12 cellular contexts compared by ENCODE assay signal in genomic region chr2:235640900-235641299, GRCh38.
A peak's percentile ranks its signal among the peaks of the same experiment; 100 is the strongest.
DNase-seq lines count a peak whose midpoint lies in the region; ATAC-seq and TF ChIP-seq lines count a peak whose summit lies in the region.
"Had no signal": no experiment of that assay in that cellular context is flagged by ENCODE, and none has a peak within 500 bp of the region (broad histone marks: within the 10 kb centered on the region; RNA-seq: fewer than 3 reads in every experiment).

No MANE protein-coding gene starts in this region.

- no peaks in the 10 kb centered on the region for H4K20me1 ChIP-seq in mammary epithelial cell (ENCODE audit: insufficient read depth, low read length)

- H3K9me3 ChIP-seq in mammary epithelial cell (replicated peaks; ENCODE audit: insufficient read depth, low read length) (no peaks in the 10 kb centered on the region), tibial nerve (no peaks in the 10 kb centered on the region)
- H3K9me3 ChIP-seq: HAP-1 had no signal

- no peak overlapping the region for H3K27ac Mint-ChIP-seq in activated CD8-positive, alpha-beta memory T cell treated with anti-CD3 and anti-CD28 coated beads, Interleukin-2, amount 10 ng/mL, durations not matched to agents 7 days and 5 days

- in situ Hi-C loops in mammary epithelial cell (cut with MboI; ENCODE audit: low sequenced_read_pairs in 2 of 2): no loop called here

- no peaks in the 10 kb centered on the region for H3K36me3 Mint-ChIP-seq in activated CD8-positive, alpha-beta memory T cell treated with anti-CD3 and anti-CD28 coated beads, Interleukin-2, amount 10 ng/mL, durations not matched to agents 7 days and 5 days

- intact Hi-C loops in mammary epithelial cell (cut with micrococcal nuclease): loop anchor here (5.0 kb wide), 1 partner anchor 44 kb away; no protein-coding TSS in a partner anchor

- no peak for ATAC-seq in activated CD8-positive, alpha-beta memory T cell treated with anti-CD3 and anti-CD28 coated beads, Interleukin-2, amount 10 ng/mL, durations not matched to agents 7 days and 5 days
- ATAC-seq in GM21390 (IDR thresholded peaks at IDR 0.05; ENCODE audit: unreplicated experiment): no peak

- BruUV-seq in mammary epithelial cell (replicated peaks; lab: Mats Ljungman, UMichigan): no TSS peak

- H3K9me3 Mint-ChIP-seq in activated CD8-positive, alpha-beta memory T cell treated with anti-CD3 and anti-CD28 coated beads, Interleukin-2, amount 10 ng/mL, durations not matched to agents 7 days and 5 days (ENCODE audit: low read depth): no peaks in the 10 kb centered on the region

- H3K27ac ChIP-seq in mammary epithelial cell (ENCODE audit: insufficient read depth, low read depth, low read length): no peak overlapping the region
- H3K27ac ChIP-seq in tibial nerve: peak overlapping the region; percentile 74 to 94 (median 83)

- CTCF ChIA-PET in mammary epithelial cell (lab: Charles Lee; ENCODE audit: low non-redundant PET): no interaction called here
- CTCF ChIA-PET in activated CD8-positive, alpha-beta memory T cell treated with anti-CD3 and anti-CD28 coated beads, Interleukin-2, amount 10 ng/mL, durations not matched to agents 7 days and 5 days (lab: Charles Lee): no interaction called here

- DNase-seq in NCI-H2227 (lab: John Stamatoyannopoulos, UW; ENCODE audit: unreplicated experiment): peak; percentile 35
- DNase-seq in mammary epithelial cell: no peak
- peak; percentile 22 for DNase-seq in myocyte (ENCODE audit: low read depth)
- no peak for DNase-seq in tibial nerve (ENCODE audit: low spot score in 2 of 2)
- no peak for DNase-seq in activated CD8-positive, alpha-beta memory T cell treated with anti-CD3 and anti-CD28 coated beads, Interleukin-2, amount 10 ng/mL, durations not matched to agents 7 days and 5 days
- no peak for DNase-seq in cortex of kidney (lab: John Stamatoyannopoulos, UW)
- DNase-seq: activated gamma-delta T cell treated with Interleukin-2 at 50 U/mL for 16 hours; mesendoderm; SIG-M5; stimulated activated CD4-positive, alpha-beta T cell treated with anti-CD3 and anti-CD28 coated beads, Interleukin-2, amount 100 ng/mL, for 48 hours had no signal

- H3K4me3 Mint-ChIP-seq in activated CD8-positive, alpha-beta memory T cell treated with anti-CD3 and anti-CD28 coated beads, Interleukin-2, amount 10 ng/mL, durations not matched to agents 7 days and 5 days: no peak overlapping the region

- peaks cover 15% of the 10 kb centered on the region for H3K27me3 Mint-ChIP-seq in activated CD8-positive, alpha-beta memory T cell treated with anti-CD3 and anti-CD28 coated beads, Interleukin-2, amount 10 ng/mL, durations not matched to agents 7 days and 5 days

- no peaks in the 10 kb centered on the region for H3K36me3 ChIP-seq in mammary epithelial cell (ENCODE audit: insufficient read depth, low read length)
- H3K36me3 ChIP-seq in tibial nerve: no peaks in the 10 kb centered on the region
- H3K36me3 ChIP-seq: HAP-1 had no signal

- TF ChIP-seq POLR2A in tibial nerve (IDR thresholded peaks at IDR 0.05): no peak

- peak overlapping the region; percentile 38 for H3K4me2 ChIP-seq in mammary epithelial cell (ENCODE audit: insufficient read depth, low read depth, low read length)

- H3K79me2 ChIP-seq in mammary epithelial cell (ENCODE audit: insufficient read depth, low read length): peaks cover 66% of the 10 kb centered on the region

- no peak overlapping the region for H3K9ac ChIP-seq in mammary epithelial cell (ENCODE audit: insufficient read depth, low read length)

- H2AFZ ChIP-seq in mammary epithelial cell (ENCODE audit: low read depth, low read length): no peak overlapping the region

- dilution Hi-C loops in mammary epithelial cell (cut with HindIII; ENCODE audit: low sequenced_read_pairs): loop anchor here (10.0 kb wide), 2 partner anchors 86 to 336 kb away; no protein-coding TSS in a partner anchor

- TF ChIP-seq CTCF in mammary epithelial cell (conservative IDR thresholded peaks at IDR 0.05 in 1 of 2, IDR thresholded peaks at IDR 0.05 in 1 of 2; ENCODE audit: extremely low read depth in 1 of 2, insufficient read depth in 1 of 2, low read depth in 1 of 2, low read length in 2 of 2) (no peak), tibial nerve (IDR thresholded peaks at IDR 0.05) (no peak)

- H3K4me3 ChIP-seq in mammary epithelial cell (replicated peaks in 1 of 3; ENCODE audit: insufficient read depth in 1 of 3, low read depth in 2 of 3, low read length in 3 of 3) (no peak overlapping the region), tibial nerve (no peak overlapping the region)
- H3K4me3 ChIP-seq: HAP-1 had no signal

- TF ChIP-seq EP300 in tibial nerve (IDR thresholded peaks at IDR 0.05): no peak

- H3K4me1 Mint-ChIP-seq in activated CD8-positive, alpha-beta memory T cell treated with anti-CD3 and anti-CD28 coated beads, Interleukin-2, amount 10 ng/mL, durations not matched to agents 7 days and 5 days: no peaks in the 10 kb centered on the region

- WGBS in mammary epithelial cell (ENCODE audit: low coverage, missing lambda C conversion rate): 65% methylated on average over 3 of the region's 3 CpGs
- WGBS in tibial nerve, 2 donors: 37 to 39% methylated on average over 3 of the region's 3 CpGs

- H3K4me1 ChIP-seq in mammary epithelial cell (ENCODE audit: insufficient read depth, low read length) (peaks cover 18% of the 10 kb centered on the region), tibial nerve (peaks cover 0 to 74% (median 39%) of the 10 kb centered on the region in 4 donors)

- H3K27me3 ChIP-seq in mammary epithelial cell (ENCODE audit: insufficient read depth, low read length) (no peaks in the 10 kb centered on the region), tibial nerve (no peaks in the 10 kb centered on the region)

Comparison
In these comparisons a context has a peak if more than half of its experiments do, and no peak if none do; other contexts are left out.
1. DNase-seq: peak in NCI-H2227 (single experiment) and myocyte (single experiment); none in mammary epithelial cell (single experiment), tibial nerve (0 of 2), activated CD8-positive, alpha-beta memory T cell treated with anti-CD3 and anti-CD28 coated beads, Interleukin-2, amount 10 ng/mL, durations not matched to agents 7 days and 5 days (single experiment) and cortex of kidney (single experiment).